Comparison of ENCODE assay signal across 1 cellular context in genomic region chr16:74862743-74863244, GRCh38.
TF ChIP-seq lines count a peak whose summit lies in the region.

No MANE protein-coding gene starts in this region.

TF ChIP-seq in HepG2, 621 proteins besides CTCF, POLR2A, EP300 and RAD21 (continued from another document and continues in another):
- no peak for TF ChIP-seq KIAA2018 (CRISPR knock-in tag; IDR thresholded peaks at IDR 0.05; ENCODE audit: borderline replicate concordance)
- TF ChIP-seq, protein P1, sequence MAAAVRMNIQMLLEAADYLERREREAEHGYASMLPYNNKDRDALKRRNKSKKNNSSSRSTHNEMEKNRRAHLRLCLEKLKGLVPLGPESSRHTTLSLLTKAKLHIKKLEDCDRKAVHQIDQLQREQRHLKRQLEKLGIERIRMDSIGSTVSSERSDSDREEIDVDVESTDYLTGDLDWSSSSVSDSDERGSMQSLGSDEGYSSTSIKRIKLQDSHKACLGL (CRISPR knock-in tag; IDR thresholded peaks at IDR 0.05), result no peak
- TF ChIP-seq, protein P2, sequence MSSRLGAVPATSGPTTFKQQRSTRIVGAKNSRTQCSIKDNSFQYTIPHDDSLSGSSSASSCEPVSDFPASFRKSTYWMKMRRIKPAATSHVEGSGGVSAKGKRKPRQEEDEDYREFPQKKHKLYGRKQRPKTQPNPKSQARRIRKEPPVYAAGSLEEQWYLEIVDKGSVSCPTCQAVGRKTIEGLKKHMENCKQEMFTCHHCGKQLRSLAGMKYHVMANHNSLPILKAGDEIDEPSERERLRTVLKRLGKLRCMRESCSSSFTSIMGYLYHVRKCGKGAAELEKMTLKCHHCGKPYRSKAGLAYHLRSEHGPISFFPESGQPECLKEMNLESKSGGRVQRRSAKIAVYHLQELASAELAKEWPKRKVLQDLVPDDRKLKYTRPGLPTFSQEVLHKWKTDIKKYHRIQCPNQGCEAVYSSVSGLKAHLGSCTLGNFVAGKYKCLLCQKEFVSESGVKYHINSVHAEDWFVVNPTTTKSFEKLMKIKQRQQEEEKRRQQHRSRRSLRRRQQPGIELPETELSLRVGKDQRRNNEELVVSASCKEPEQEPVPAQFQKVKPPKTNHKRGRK (CRISPR knock-in tag; IDR thresholded peaks at IDR 0.05), result no peak
- TF ChIP-seq ZFYVE20 (CRISPR knock-in tag; IDR thresholded peaks at IDR 0.05; ENCODE audit: borderline replicate concordance, low read depth), result no peak
- no peak for TF ChIP-seq GABPA (IDR thresholded peaks at IDR 0.05; ENCODE audit: low read depth, low read length)
- TF ChIP-seq GABPA (CRISPR knock-in tag; IDR thresholded peaks at IDR 0.05; ENCODE audit: low read depth), result no peak
- no peak for TF ChIP-seq HMG20B (CRISPR knock-in tag; conservative IDR thresholded peaks at IDR 0.05)
- no peak for TF ChIP-seq SRSF1 (optimal IDR thresholded peaks at IDR 0.05; ENCODE audit: low read depth, low read length)
- TF ChIP-seq ZNF33A (CRISPR knock-in tag; IDR thresholded peaks at IDR 0.05; ENCODE audit: borderline replicate concordance), result no peak
- TF ChIP-seq ELF1 (CRISPR knock-in tag; IDR thresholded peaks at IDR 0.05), result no peak
- no peak for TF ChIP-seq RBM22 (optimal IDR thresholded peaks at IDR 0.05; ENCODE audit: low read length)
- TF ChIP-seq TEAD2 (CRISPR knock-in tag; IDR thresholded peaks at IDR 0.05), result no peak
- no peak for TF ChIP-seq ZNF10 (CRISPR knock-in tag; IDR thresholded peaks at IDR 0.05; ENCODE audit: borderline replicate concordance, low read depth)
- TF ChIP-seq, protein P3, sequence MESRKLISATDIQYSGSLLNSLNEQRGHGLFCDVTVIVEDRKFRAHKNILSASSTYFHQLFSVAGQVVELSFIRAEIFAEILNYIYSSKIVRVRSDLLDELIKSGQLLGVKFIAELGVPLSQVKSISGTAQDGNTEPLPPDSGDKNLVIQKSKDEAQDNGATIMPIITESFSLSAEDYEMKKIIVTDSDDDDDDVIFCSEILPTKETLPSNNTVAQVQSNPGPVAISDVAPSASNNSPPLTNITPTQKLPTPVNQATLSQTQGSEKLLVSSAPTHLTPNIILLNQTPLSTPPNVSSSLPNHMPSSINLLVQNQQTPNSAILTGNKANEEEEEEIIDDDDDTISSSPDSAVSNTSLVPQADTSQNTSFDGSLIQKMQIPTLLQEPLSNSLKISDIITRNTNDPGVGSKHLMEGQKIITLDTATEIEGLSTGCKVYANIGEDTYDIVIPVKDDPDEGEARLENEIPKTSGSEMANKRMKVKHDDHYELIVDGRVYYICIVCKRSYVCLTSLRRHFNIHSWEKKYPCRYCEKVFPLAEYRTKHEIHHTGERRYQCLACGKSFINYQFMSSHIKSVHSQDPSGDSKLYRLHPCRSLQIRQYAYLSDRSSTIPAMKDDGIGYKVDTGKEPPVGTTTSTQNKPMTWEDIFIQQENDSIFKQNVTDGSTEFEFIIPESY (CRISPR knock-in tag; IDR thresholded peaks at IDR 0.05), result no peak
- no peak for TF ChIP-seq ZNF788 (CRISPR knock-in tag; IDR thresholded peaks at IDR 0.05; ENCODE audit: borderline replicate concordance)
- no peak for TF ChIP-seq NFATC3 (CRISPR knock-in tag; IDR thresholded peaks at IDR 0.05)
- no peak for TF ChIP-seq HNRNPL (IDR thresholded peaks at IDR 0.05; ENCODE audit: low read depth, low read length)
- TF ChIP-seq NBN (conservative IDR thresholded peaks at IDR 0.05), result no peak
- no peak for TF ChIP-seq ZNF766 (CRISPR knock-in tag; IDR thresholded peaks at IDR 0.05; ENCODE audit: borderline replicate concordance)
- no peak; the same call in 1 of the 2 replicates for TF ChIP-seq ZFP1 (CRISPR knock-in tag; IDR thresholded peaks at IDR 0.05)
- TF ChIP-seq SNAI1 (CRISPR knock-in tag; IDR thresholded peaks at IDR 0.05; ENCODE audit: borderline replicate concordance), result no peak
- no peak for TF ChIP-seq SP4 (CRISPR knock-in tag; IDR thresholded peaks at IDR 0.05)
- TF ChIP-seq ZNF292 (CRISPR knock-in tag; IDR thresholded peaks at IDR 0.05; ENCODE audit: borderline replicate concordance, low read depth), result no peak
- TF ChIP-seq ERF (CRISPR knock-in tag; IDR thresholded peaks at IDR 0.05), result no peak
- no peak for TF ChIP-seq ZSCAN30 (CRISPR knock-in tag; IDR thresholded peaks at IDR 0.05)
- no peak for TF ChIP-seq ETS1 (CRISPR knock-in tag; IDR thresholded peaks at IDR 0.05)
- no peak for TF ChIP-seq NFYC (CRISPR knock-in tag; IDR thresholded peaks at IDR 0.05)
- TF ChIP-seq ZNF619 (CRISPR knock-in tag; IDR thresholded peaks at IDR 0.05), result no peak
- no peak for TF ChIP-seq ZNF33B (CRISPR knock-in tag; IDR thresholded peaks at IDR 0.05)
- TF ChIP-seq NCOR1 (IDR thresholded peaks at IDR 0.05; ENCODE audit: borderline replicate concordance, low read length), result no peak
- TF ChIP-seq NFKBIZ (CRISPR knock-in tag; IDR thresholded peaks at IDR 0.05), result no peak
- 0 out of 2 replicates have a peak, but pooled peaks have one; percentile 23 for TF ChIP-seq HOXA3 (CRISPR knock-in tag; IDR thresholded peaks at IDR 0.05)
- TF ChIP-seq, protein P4, sequence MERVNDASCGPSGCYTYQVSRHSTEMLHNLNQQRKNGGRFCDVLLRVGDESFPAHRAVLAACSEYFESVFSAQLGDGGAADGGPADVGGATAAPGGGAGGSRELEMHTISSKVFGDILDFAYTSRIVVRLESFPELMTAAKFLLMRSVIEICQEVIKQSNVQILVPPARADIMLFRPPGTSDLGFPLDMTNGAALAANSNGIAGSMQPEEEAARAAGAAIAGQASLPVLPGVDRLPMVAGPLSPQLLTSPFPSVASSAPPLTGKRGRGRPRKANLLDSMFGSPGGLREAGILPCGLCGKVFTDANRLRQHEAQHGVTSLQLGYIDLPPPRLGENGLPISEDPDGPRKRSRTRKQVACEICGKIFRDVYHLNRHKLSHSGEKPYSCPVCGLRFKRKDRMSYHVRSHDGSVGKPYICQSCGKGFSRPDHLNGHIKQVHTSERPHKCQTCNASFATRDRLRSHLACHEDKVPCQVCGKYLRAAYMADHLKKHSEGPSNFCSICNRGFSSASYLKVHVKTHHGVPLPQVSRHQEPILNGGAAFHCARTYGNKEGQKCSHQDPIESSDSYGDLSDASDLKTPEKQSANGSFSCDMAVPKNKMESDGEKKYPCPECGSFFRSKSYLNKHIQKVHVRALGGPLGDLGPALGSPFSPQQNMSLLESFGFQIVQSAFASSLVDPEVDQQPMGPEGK (CRISPR knock-in tag; IDR thresholded peaks at IDR 0.05), result no peak
- TF ChIP-seq ZBTB1 (CRISPR knock-in tag; IDR thresholded peaks at IDR 0.05; ENCODE audit: borderline replicate concordance), result no peak
- no peak for TF ChIP-seq PBX2 (CRISPR knock-in tag; IDR thresholded peaks at IDR 0.05)
- TF ChIP-seq KDM5B (CRISPR knock-in tag; IDR thresholded peaks at IDR 0.05; ENCODE audit: borderline replicate concordance), result no peak
- TF ChIP-seq ISX (CRISPR knock-in tag; conservative IDR thresholded peaks at IDR 0.05), result no peak
- no peak for TF ChIP-seq TMF1 (CRISPR knock-in tag; IDR thresholded peaks at IDR 0.05; ENCODE audit: low read depth)
- TF ChIP-seq, protein P5, sequence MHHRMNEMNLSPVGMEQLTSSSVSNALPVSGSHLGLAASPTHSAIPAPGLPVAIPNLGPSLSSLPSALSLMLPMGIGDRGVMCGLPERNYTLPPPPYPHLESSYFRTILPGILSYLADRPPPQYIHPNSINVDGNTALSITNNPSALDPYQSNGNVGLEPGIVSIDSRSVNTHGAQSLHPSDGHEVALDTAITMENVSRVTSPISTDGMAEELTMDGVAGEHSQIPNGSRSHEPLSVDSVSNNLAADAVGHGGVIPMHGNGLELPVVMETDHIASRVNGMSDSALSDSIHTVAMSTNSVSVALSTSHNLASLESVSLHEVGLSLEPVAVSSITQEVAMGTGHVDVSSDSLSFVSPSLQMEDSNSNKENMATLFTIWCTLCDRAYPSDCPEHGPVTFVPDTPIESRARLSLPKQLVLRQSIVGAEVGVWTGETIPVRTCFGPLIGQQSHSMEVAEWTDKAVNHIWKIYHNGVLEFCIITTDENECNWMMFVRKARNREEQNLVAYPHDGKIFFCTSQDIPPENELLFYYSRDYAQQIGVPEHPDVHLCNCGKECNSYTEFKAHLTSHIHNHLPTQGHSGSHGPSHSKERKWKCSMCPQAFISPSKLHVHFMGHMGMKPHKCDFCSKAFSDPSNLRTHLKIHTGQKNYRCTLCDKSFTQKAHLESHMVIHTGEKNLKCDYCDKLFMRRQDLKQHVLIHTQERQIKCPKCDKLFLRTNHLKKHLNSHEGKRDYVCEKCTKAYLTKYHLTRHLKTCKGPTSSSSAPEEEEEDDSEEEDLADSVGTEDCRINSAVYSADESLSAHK (CRISPR knock-in tag; IDR thresholded peaks at IDR 0.05; ENCODE audit: borderline replicate concordance), result no peak
- TF ChIP-seq ZNF280D (CRISPR knock-in tag; IDR thresholded peaks at IDR 0.05), result no peak
